ENCODE assay signal across 6 cellular contexts in genomic region chr9:8726692-8727091, GRCh38.
"Had no signal": no experiment of that assay in that cellular context is flagged by ENCODE, and none has a peak within 500 bp of the region (broad histone marks: within the 10 kb centered on the region; RNA-seq: fewer than 3 reads in every experiment).

No MANE protein-coding gene starts in this region.

- ATAC-seq: K562 had no signal

- DNase-seq: GM23248, H9, HCEC 1CT, HFFc6, IMR-90 had no signal

- H3K4me3 ChIP-seq: GM23248, K562 had no signal

- H3K27ac Mint-ChIP-seq: HFFc6 had no signal

- H3K27ac ChIP-seq: GM23248 had no signal

- H3K4me3 Mint-ChIP-seq: H9, HFFc6 had no signal

- H3K9ac ChIP-seq: GM23248 had no signal

- H3K9me3 Mint-ChIP-seq: H9 had no signal

- H2AFZ ChIP-seq: GM23248 had no signal
